1 cellular context compared by ENCODE assay signal in genomic region chrX:104165894-104166734, GRCh38.
TF ChIP-seq lines count a peak whose summit lies in the region.

Gene FAM199X, plus strand, starts transcription at chrX:104166453. Its CDS starts 333 bp downstream, at chrX:104166786.

TF ChIP-seq in K562, 482 proteins besides CTCF, POLR2A, EP300 and RAD21 (continued from another document and continues in another):
- TF ChIP-seq STAT5A (IDR thresholded peaks at IDR 0.05; ENCODE audit: borderline replicate concordance, low read length) (no peak; the same call in 1 of the 2 replicates), ZNF282 (CRISPR knock-in tag; IDR thresholded peaks at IDR 0.05) (no peak), PHF8 (IDR thresholded peaks at IDR 0.05; ENCODE audit: borderline replicate concordance, low read length) (peak; percentile 78; the same call in 1 of the 2 replicates), ZNF512 (tag; IDR thresholded peaks at IDR 0.05) (no peak), ZNF398 (CRISPR knock-in tag; IDR thresholded peaks at IDR 0.05) (no peak), PHB2 (IDR thresholded peaks at IDR 0.05; ENCODE audit: low read depth) (no peak), SFPQ (IDR thresholded peaks at IDR 0.05; ENCODE audit: low read depth, low read length) (no peak), TSHZ1 (CRISPR knock-in tag; IDR thresholded peaks at IDR 0.05) (no peak), BACH1 (tag; IDR thresholded peaks at IDR 0.05) (no peak), CEBPG (CRISPR knock-in tag; IDR thresholded peaks at IDR 0.05) (no peak), CEBPG (tag; conservative IDR thresholded peaks at IDR 0.05 in 1 of 2, IDR thresholded peaks at IDR 0.05 in 1 of 2) (no peak), DIDO1 (tag; IDR thresholded peaks at IDR 0.05; ENCODE audit: low read depth) (0 out of 2 replicates have a peak, but pooled peaks have one; percentile 15), NFATC3 (IDR thresholded peaks at IDR 0.05) (no peak), ATF7 (IDR thresholded peaks at IDR 0.05) (peak; percentile 61; the same call in 1 of the 2 replicates), ZKSCAN3 (CRISPR knock-in tag; IDR thresholded peaks at IDR 0.05) (no peak), ZNF232 (CRISPR knock-in tag; IDR thresholded peaks at IDR 0.05) (no peak), ADNP (tag; IDR thresholded peaks at IDR 0.05) (no peak), GTF2A2 (tag; IDR thresholded peaks at IDR 0.05) (no peak), SMAD1 (IDR thresholded peaks at IDR 0.05; ENCODE audit: low read depth, low read length, partially characterized antibody) (no peak), ZNF79 (CRISPR knock-in tag; IDR thresholded peaks at IDR 0.05; ENCODE audit: low read depth) (no peak), ZNF217 (CRISPR knock-in tag; IDR thresholded peaks at IDR 0.05) (no peak), ZNF407 (IDR thresholded peaks at IDR 0.05; ENCODE audit: low read depth) (no peak), POLR2AphosphoS2 (IDR thresholded peaks at IDR 0.05; ENCODE audit: low read length) (no peak; the same call in 1 of the 2 replicates), SNIP1 (IDR thresholded peaks at IDR 0.05; ENCODE audit: low read depth) (no peak), MAX (CRISPR knock-in tag; IDR thresholded peaks at IDR 0.05) (peak; percentile 33; the same call in 1 of the 2 replicates), CBX2 (IDR thresholded peaks at IDR 0.05; ENCODE audit: insufficient read depth, low read length, poor library complexity, severe bottlenecking) (no peak), MCM7 (IDR thresholded peaks at IDR 0.05) (no peak), ZBTB43 (CRISPR knock-in tag; IDR thresholded peaks at IDR 0.05) (no peak), ZNF507 (tag; conservative IDR thresholded peaks at IDR 0.05) (no peak), EZH2 (IDR thresholded peaks at IDR 0.05; ENCODE audit: borderline replicate concordance, low read depth, low read length) (no peak), GTF2E2 (tag; IDR thresholded peaks at IDR 0.05) (no peak), ZNF707 (CRISPR knock-in tag; conservative IDR thresholded peaks at IDR 0.05) (no peak), IRF1 (CRISPR knock-in tag; IDR thresholded peaks at IDR 0.05; ENCODE audit: borderline replicate concordance) (no peak), NRF1 (conservative IDR thresholded peaks at IDR 0.05 in 1 of 2, IDR thresholded peaks at IDR 0.05 in 1 of 2) (peak; percentile 73 to 79), ETV6 (IDR thresholded peaks at IDR 0.05; ENCODE audit: borderline replicate concordance in 1 of 2, low read depth in 2 of 2, low read length in 1 of 2) (no peak), ETV6 (CRISPR knock-in tag; IDR thresholded peaks at IDR 0.05; ENCODE audit: borderline replicate concordance) (no peak), SMARCB1 (IDR thresholded peaks at IDR 0.05; ENCODE audit: insufficient read length, low read depth) (no peak), NBN (IDR thresholded peaks at IDR 0.05; ENCODE audit: low read depth) (peak; percentile 36; the same call in 1 of the 2 replicates), KAT7 (CRISPR knock-in tag; IDR thresholded peaks at IDR 0.05; ENCODE audit: borderline replicate concordance) (no peak; the same call in 1 of the 2 replicates), DLX4 (CRISPR knock-in tag; IDR thresholded peaks at IDR 0.05) (no peak), BRF2 (IDR thresholded peaks at IDR 0.05; ENCODE audit: borderline replicate concordance, insufficient read depth, insufficient read length) (no peak), ETV5 (CRISPR knock-in tag; IDR thresholded peaks at IDR 0.05; ENCODE audit: low read depth) (no peak)
